ENCODE assay signal across 8 cellular contexts in genomic region chr17:55601874-55602364, GRCh38.
DNase-seq lines count a peak whose midpoint lies in the region; FAIRE-seq and TF ChIP-seq lines count a peak whose summit lies in the region.

No MANE protein-coding gene starts in this region.

- H3K4me3 ChIP-seq in AG04450 (ENCODE audit: low read depth, low read length) (no peak overlapping the region), transverse colon (no peak overlapping the region)

- TF ChIP-seq CTCF in AG04450 (IDR thresholded peaks at IDR 0.05; ENCODE audit: low read depth, low read length) = peak; percentile 93
- peak; percentile 75 for TF ChIP-seq CTCF in GM12872 (IDR thresholded peaks at IDR 0.05; ENCODE audit: insufficient read depth, low read depth, low read length)
- TF ChIP-seq CTCF in transverse colon (IDR thresholded peaks at IDR 0.05) = peak; percentile 47 to 64 (median 56)

- FAIRE-seq in TTC549 (lab: Jason Lieb, UNC) = peak; percentile 86

- peaks cover 0 to 4% (median 0%) of the 10 kb centered on the region in 4 donors for H3K4me1 ChIP-seq in transverse colon

- CTCF ChIA-PET in AG04450 (lab: Charles Lee) = interaction anchor here (0.6 to 8.0 kb wide), 55 partner anchors 8 to 1114 kb away, joined by 3 to 568 read pairs (median 5); partner anchors contain the start of gene TMEM100

- DNase-seq in AG04450 (ENCODE audit: low read depth, low spot score) (no peak), germinal center (ENCODE audit: low spot score) (peak; percentile 54), transverse colon (no peak), NCI-H748 treated with DMSO at 0.1 percent for 48 hours (lab: John Stamatoyannopoulos, UW) (no peak), NCI-H2196 treated with DMSO at 0.1 percent for 48 hours (lab: John Stamatoyannopoulos, UW; ENCODE audit: unreplicated experiment) (no peak)

- H3K36me3 ChIP-seq in transverse colon = no peaks in the 10 kb centered on the region

- H3K9me3 ChIP-seq in AG04450 (ENCODE audit: control insufficient read depth, insufficient read depth, low read length) (no peaks in the 10 kb centered on the region), transverse colon (peaks cover 21 to 30% of the 10 kb centered on the region in 2 donors)

- no peak for TF ChIP-seq POLR2A in transverse colon (IDR thresholded peaks at IDR 0.05)

- peak; percentile 74 for TF ChIP-seq RAD21 in Ishikawa (IDR thresholded peaks at IDR 0.05; ENCODE audit: low read depth)

- POLR2A ChIA-PET in AG04450 (lab: Yijun Ruan, JAX) = no interaction called here

- intact Hi-C loops in transverse colon (cut with DNase I; ENCODE audit: low total_unique reads) = loop anchor here (5.0 kb wide), 1 partner anchor 70 kb away; no protein-coding TSS in a partner anchor

- in situ Hi-C loops in transverse colon (cut with MboI; ENCODE audit: low pct_ligation_motif_present in 1 of 4, low pct_unique_long_range_greater_than_20kb in 1 of 4, low sequenced_read_pairs in 3 of 4) = no loop called here

- H3K27me3 ChIP-seq in AG04450 (ENCODE audit: control insufficient read depth, insufficient read depth, low read length) (no peaks in the 10 kb centered on the region), transverse colon (no peaks in the 10 kb centered on the region)

- no peak for TF ChIP-seq EP300 in Ishikawa (IDR thresholded peaks at IDR 0.05; ENCODE audit: borderline replicate concordance)
- TF ChIP-seq EP300 in transverse colon (IDR thresholded peaks at IDR 0.05; ENCODE audit: low read depth) = no peak

- H3K27ac ChIP-seq in AG04450 (ENCODE audit: low read depth, low read length) = no peak overlapping the region
- H3K27ac ChIP-seq in transverse colon = no peak overlapping the region

TF ChIP-seq in Ishikawa, 13 proteins besides CTCF, POLR2A, EP300 and RAD21:
- TF ChIP-seq MAX (IDR thresholded peaks at IDR 0.05) (no peak), USF1 (IDR thresholded peaks at IDR 0.05) (no peak), NFIC (IDR thresholded peaks at IDR 0.05) (no peak), EGR1 (IDR thresholded peaks at IDR 0.05) (no peak), CREB1 (IDR thresholded peaks at IDR 0.05; ENCODE audit: low read depth) (no peak), REST (IDR thresholded peaks at IDR 0.05; ENCODE audit: low read depth) (no peak), YY1 (IDR thresholded peaks at IDR 0.05; ENCODE audit: low read depth) (no peak), ZBTB7A (IDR thresholded peaks at IDR 0.05; ENCODE audit: low read depth) (no peak), TAF1 (IDR thresholded peaks at IDR 0.05; ENCODE audit: low read depth) (no peak), FOXM1 (IDR thresholded peaks at IDR 0.05; ENCODE audit: borderline replicate concordance, low read depth) (no peak), TEAD4 (IDR thresholded peaks at IDR 0.05) (no peak), TCF12 (IDR thresholded peaks at IDR 0.05; ENCODE audit: low read depth) (no peak), CEBPB (IDR thresholded peaks at IDR 0.05) (no peak)
